Comparison of ENCODE assay signal across 1 cellular context in genomic region chr6:4374231-4374630, GRCh38.
TF ChIP-seq lines count a peak whose summit lies in the region.

No MANE protein-coding gene starts in this region.

TF ChIP-seq in H1, 55 proteins besides CTCF, POLR2A, EP300 and RAD21 (continued from another document):
- TF ChIP-seq CHD7 (IDR thresholded peaks at IDR 0.05; ENCODE audit: insufficient replicate concordance, low read length), result no peak
- no peak for TF ChIP-seq ZNF274 (IDR thresholded peaks at IDR 0.05; ENCODE audit: borderline replicate concordance, extremely low read depth, low read length)
- no peak for TF ChIP-seq BACH1 (IDR thresholded peaks at IDR 0.05; ENCODE audit: low read length)
